Comparison of ENCODE assay signal across 27 cellular contexts in genomic region chr20:63265891-63266515, GRCh38. TPM values are rescaled to one million over a fixed set of nuclear protein-coding genes. Genes with fewer than 3 reads are reported as not detected.
DNase-seq lines count a peak whose midpoint lies in the region; ATAC-seq, FAIRE-seq and TF ChIP-seq lines count a peak whose summit lies in the region.
"Had no signal": no experiment of that assay in that cellular context is flagged by ENCODE, and none has a peak within 500 bp of the region (broad histone marks: within the 10 kb centered on the region; RNA-seq: fewer than 3 reads in every experiment).

No MANE protein-coding gene starts in this region.

- H3K36me3 ChIP-seq in SK-N-SH (replicated peaks in 1 of 2; ENCODE audit: control insufficient read depth in 1 of 2, insufficient read depth in 2 of 2, low read length in 1 of 2) (no peaks in the 10 kb centered on the region), astrocyte (ENCODE audit: insufficient read depth, low read length) (no peaks in the 10 kb centered on the region)
- H3K36me3 ChIP-seq: BLaER1 treated with 17β-estradiol and CSF1 and Interleukin-3, amounts not matched to agents 10 nM and 100 nM; heart right ventricle; left ventricle myocardium inferior; prostate gland; thoracic aorta had no signal

- peak overlapping the region; percentile 18 for H3K27ac Mint-ChIP-seq in astrocyte (ENCODE audit: unreplicated experiment)
- H3K27ac Mint-ChIP-seq: activated CD4-positive, alpha-beta memory T cell treated with anti-CD3 and anti-CD28 coated beads for 36 hours; dendritic cell treated with granulocyte-macrophage colony-stimulating factor and Interleukin-4, amounts not matched to agents 40 ng/mL and 50 ng/mL, for 4 days; stimulated activated memory B cell treated with anti-CD40 and anti-IgM and Interleukin-4, amounts not matched to agents 10 μg/mL and 1 μg/mL and 100 μg/mL, for 72 hours had no signal

- no peaks in the 10 kb centered on the region for H3F3A ChIP-seq in SK-N-SH (replicated peaks; ENCODE audit: insufficient read depth)

- H3K9me3 Mint-ChIP-seq in astrocyte (ENCODE audit: unreplicated experiment) = no peaks in the 10 kb centered on the region
- H3K9me3 Mint-ChIP-seq: activated CD4-positive, alpha-beta memory T cell treated with anti-CD3 and anti-CD28 coated beads for 36 hours; dendritic cell treated with granulocyte-macrophage colony-stimulating factor and Interleukin-4, amounts not matched to agents 40 ng/mL and 50 ng/mL, for 4 days; stimulated activated memory B cell treated with anti-CD40 and anti-IgM and Interleukin-4, amounts not matched to agents 10 μg/mL and 1 μg/mL and 100 μg/mL, for 72 hours had no signal

- no peaks in the 10 kb centered on the region for H4K20me1 ChIP-seq in SK-N-SH (ENCODE audit: insufficient read depth)
- no peaks in the 10 kb centered on the region for H4K20me1 ChIP-seq in astrocyte (ENCODE audit: insufficient read depth, low read length)

- no peaks in the 10 kb centered on the region; the same call in 1 of the 2 replicates for H3K79me2 ChIP-seq in SK-N-SH (ENCODE audit: insufficient read depth)
- no peaks in the 10 kb centered on the region for H3K79me2 ChIP-seq in astrocyte (ENCODE audit: insufficient read depth, low read length)

- H3K4me3 Mint-ChIP-seq in astrocyte (ENCODE audit: unreplicated experiment) = no peak overlapping the region
- H3K4me3 Mint-ChIP-seq: activated CD4-positive, alpha-beta memory T cell treated with anti-CD3 and anti-CD28 coated beads for 36 hours; dendritic cell treated with granulocyte-macrophage colony-stimulating factor and Interleukin-4, amounts not matched to agents 40 ng/mL and 50 ng/mL, for 4 days; stimulated activated memory B cell treated with anti-CD40 and anti-IgM and Interleukin-4, amounts not matched to agents 10 μg/mL and 1 μg/mL and 100 μg/mL, for 72 hours had no signal

- no peak for TF ChIP-seq RAD21 in SK-N-SH (IDR thresholded peaks at IDR 0.05; ENCODE audit: low read length)

- TF ChIP-seq CTCF in SK-N-SH (IDR thresholded peaks at IDR 0.05) (no peak), astrocyte (IDR thresholded peaks at IDR 0.05; ENCODE audit: insufficient read depth, low read depth, low read length) (no peak)

- H3K4me2 ChIP-seq in SK-N-SH (no peak overlapping the region), astrocyte (ENCODE audit: low read length) (no peak overlapping the region)
- H3K4me2 ChIP-seq: BLaER1 treated with 17β-estradiol and CSF1 and Interleukin-3, amounts not matched to agents 10 nM and 100 nM had no signal

- no peak overlapping the region for H3K9ac ChIP-seq in SK-N-SH
- no peak overlapping the region for H3K9ac ChIP-seq in astrocyte (ENCODE audit: low read length)
- H3K9ac ChIP-seq: BLaER1 treated with 17β-estradiol and CSF1 and Interleukin-3, amounts not matched to agents 10 nM and 100 nM had no signal

- H3K4me1 ChIP-seq in SK-N-SH (ENCODE audit: control insufficient read depth in 1 of 2, insufficient read depth in 2 of 2, low read depth in 1 of 2, low read length in 1 of 2) = no peaks in the 10 kb centered on the region
- peaks cover 11% of the 10 kb centered on the region for H3K4me1 ChIP-seq in astrocyte (ENCODE audit: insufficient read depth, low read length)
- H3K4me1 ChIP-seq: heart right ventricle, left ventricle myocardium inferior, prostate gland had no signal

- H3K4me1 Mint-ChIP-seq in astrocyte (ENCODE audit: low read depth, unreplicated experiment) = peaks cover 33% of the 10 kb centered on the region
- H3K4me1 Mint-ChIP-seq: stimulated activated memory B cell treated with anti-CD40 and anti-IgM and Interleukin-4, amounts not matched to agents 10 μg/mL and 1 μg/mL and 100 μg/mL, for 72 hours had no signal

- POLR2A ChIA-PET in SK-N-SH (lab: Yijun Ruan, JAX) = no interaction called here

- H2AFZ ChIP-seq in SK-N-SH (ENCODE audit: low read depth) (no peak overlapping the region), astrocyte (ENCODE audit: low read depth, low read length) (no peak overlapping the region)

- peak; percentile 16; the same call in 1 of the 3 replicates for ATAC-seq in SK-N-SH treated with all-trans-retinoic acid at 6 μM for 48 hours
- ATAC-seq in GM21737 (IDR thresholded peaks at IDR 0.05; ENCODE audit: unreplicated experiment) = no peak
- ATAC-seq: HCT116; heart right ventricle; stimulated activated memory B cell treated with anti-CD40 and anti-IgM and Interleukin-4, amounts not matched to agents 10 μg/mL and 1 μg/mL and 100 μg/mL, for 72 hours had no signal

- WGBS in SK-N-SH (ENCODE audit: low lambda C conversion rate) = 53% methylated on average over 10 of the region's 12 CpGs

- no peaks in the 10 kb centered on the region for H3K27me3 Mint-ChIP-seq in astrocyte (ENCODE audit: low read depth, unreplicated experiment)

- H3K27me3 ChIP-seq in SK-N-SH (ENCODE audit: insufficient read depth) (peaks cover 8% of the 10 kb centered on the region), astrocyte (ENCODE audit: insufficient read depth, low read length) (no peaks in the 10 kb centered on the region)

- DNase-seq in SK-N-SH (no peak), astrocyte (ENCODE audit: low read depth) (peak; percentile 52), iris pigment epithelial cell (ENCODE audit: low read depth) (peak; percentile 18), amniotic stem cell (lab: John Stamatoyannopoulos, UW) (no peak), posterior cingulate gyrus (no peak)
- no peak for DNase-seq in activated CD4-positive, alpha-beta T cell treated with anti-CD3 and anti-CD28 coated beads for 1 hour
- DNase-seq: activated CD4-positive, alpha-beta memory T cell treated with anti-CD3 and anti-CD28 coated beads for 36 hours; activated gamma-delta T cell treated with Interleukin-2 at 50 U/mL for 16 hours; Calu3; heart right ventricle; KG1; left ventricle myocardium inferior; NCI-H1436 treated with DMSO at 0.1 percent for 48 hours; NCI-H2171; NCI-H526; small intestine had no signal

- CTCF ChIA-PET in SK-N-SH (lab: Yijun Ruan, JAX) = interaction anchor here (0.7 to 1.6 kb wide), 6 partner anchors 10 to 43 kb away, joined by 3 to 5 read pairs (median 3); no protein-coding TSS in a partner anchor

- no peak overlapping the region for H3K27ac ChIP-seq in SK-N-SH (ENCODE audit: low read depth in 2 of 2, low read length in 1 of 2)
- H3K27ac ChIP-seq in astrocyte (ENCODE audit: low read depth, low read length) = no peak overlapping the region
- H3K27ac ChIP-seq: 22Rv1; BLaER1 treated with 17β-estradiol and CSF1 and Interleukin-3, amounts not matched to agents 10 nM and 100 nM; heart right ventricle; left ventricle myocardium inferior; prostate gland; thoracic aorta had no signal

- no peak for FAIRE-seq in astrocyte (lab: Jason Lieb, UNC)
- FAIRE-seq: endometrium, small intestine had no signal

- peaks cover 3% of the 10 kb centered on the region for H3K36me3 Mint-ChIP-seq in astrocyte (ENCODE audit: low read depth, unreplicated experiment)
- H3K36me3 Mint-ChIP-seq: activated CD4-positive, alpha-beta memory T cell treated with anti-CD3 and anti-CD28 coated beads for 36 hours; stimulated activated memory B cell treated with anti-CD40 and anti-IgM and Interleukin-4, amounts not matched to agents 10 μg/mL and 1 μg/mL and 100 μg/mL, for 72 hours had no signal

- H3K9me2 ChIP-seq in SK-N-SH = no peaks in the 10 kb centered on the region

- no peak for TF ChIP-seq EP300 in SK-N-SH (IDR thresholded peaks at IDR 0.05; ENCODE audit: borderline replicate concordance in 1 of 2, low read depth in 1 of 2, low read length in 1 of 2)

- intact Hi-C loops in posterior cingulate gyrus (cut with DNase I) = no loop called here

- H3K9me3 ChIP-seq in SK-N-SH = no peaks in the 10 kb centered on the region
- no peaks in the 10 kb centered on the region for H3K9me3 ChIP-seq in astrocyte (ENCODE audit: insufficient read depth, low read depth, low read length)
- H3K9me3 ChIP-seq: BLaER1 treated with 17β-estradiol and CSF1 and Interleukin-3, amounts not matched to agents 10 nM and 100 nM; heart right ventricle; left ventricle myocardium inferior; prostate gland; thoracic aorta had no signal

- H3K4me3 ChIP-seq in SK-N-SH (ENCODE audit: low read depth in 2 of 2, low read length in 1 of 2) = no peak overlapping the region
- H3K4me3 ChIP-seq in astrocyte (ENCODE audit: insufficient read depth, low read depth, low read length) = no peak overlapping the region
- H3K4me3 ChIP-seq: BLaER1 treated with 17β-estradiol and CSF1 and Interleukin-3, amounts not matched to agents 10 nM and 100 nM; heart right ventricle; left ventricle myocardium inferior; prostate gland; thoracic aorta had no signal

TF ChIP-seq in SK-N-SH, 30 proteins besides CTCF, POLR2A, EP300 and RAD21 (continues in another document):
- no peak for TF ChIP-seq GABPA (IDR thresholded peaks at IDR 0.05; ENCODE audit: low read depth)
- TF ChIP-seq EZH2phosphoT487 (IDR thresholded peaks at IDR 0.05; ENCODE audit: borderline replicate concordance, low read depth) = no peak
- no peak for TF ChIP-seq TEAD4 (IDR thresholded peaks at IDR 0.05; ENCODE audit: borderline replicate concordance, insufficient read depth)
- no peak for TF ChIP-seq SIN3A (IDR thresholded peaks at IDR 0.05; ENCODE audit: borderline replicate concordance, low read depth, low read length)

RNA-seq across cellular contexts. Expression of gene ARFGAP1, which starts 6.6 kb away (rescaled TPM):
- 72.7 and 77.0 TPM in 2 replicates for polyA plus RNA-seq in SK-N-SH (2012; rRNA removed)
- polyA plus RNA-seq in SK-N-SH (2012; cell fraction: cytosol; rRNA removed) = 15.2 and 23.1 TPM in 2 replicates
- 483 and 544 TPM in 2 replicates for polyA plus RNA-seq in SK-N-SH (2012; cell fraction: nucleus; rRNA removed)
- total RNA-seq in astrocyte = 220 and 225 TPM in 2 replicates

RNA-seq across cellular contexts. Expression of gene NKAIN4, which starts 11.7 kb away (rescaled TPM):
- not detected in 2 replicates for polyA plus RNA-seq in SK-N-SH (2012; rRNA removed)
- polyA plus RNA-seq in SK-N-SH (2012; cell fraction: cytosol; rRNA removed) = not detected in 2 replicates
- polyA plus RNA-seq in SK-N-SH (2012; cell fraction: nucleus; rRNA removed) = 0.13 TPM in 1 of 2 replicates, not detected in the other
- total RNA-seq in astrocyte = 146 and 162 TPM in 2 replicates
- total RNA-seq: activated CD4-positive, alpha-beta memory T cell treated with anti-CD3 and anti-CD28 coated beads for 36 hours; Calu3; heart right ventricle; left ventricle myocardium inferior; thoracic aorta had no signal

RNA-seq across cellular contexts. Expression of gene COL20A1, which starts 27.0 kb away (rescaled TPM):
- not detected in 2 replicates for polyA plus RNA-seq in SK-N-SH (2012; rRNA removed)
- polyA plus RNA-seq in SK-N-SH (2012; cell fraction: cytosol; rRNA removed) = not detected in 2 replicates
- polyA plus RNA-seq in SK-N-SH (2012; cell fraction: nucleus; rRNA removed) = 0.01 and 0.05 TPM in 2 replicates
- total RNA-seq in astrocyte = 3.1 and 5.0 TPM in 2 replicates
- total RNA-seq: activated CD4-positive, alpha-beta memory T cell treated with anti-CD3 and anti-CD28 coated beads for 36 hours; Calu3; left ventricle myocardium inferior; thoracic aorta had no signal
- polyA plus RNA-seq: adipose tissue, heart right ventricle had no signal

RNA-seq across cellular contexts. Expression of gene BIRC7, which starts 30.3 kb away (rescaled TPM):
- polyA plus RNA-seq in SK-N-SH (2012; rRNA removed) = not detected in 2 replicates
- polyA plus RNA-seq in SK-N-SH (2012; cell fraction: cytosol; rRNA removed) = not detected in 2 replicates
- polyA plus RNA-seq in SK-N-SH (2012; cell fraction: nucleus; rRNA removed) = not detected in 2 replicates
- 2.9 and 3.3 TPM in 2 replicates for total RNA-seq in astrocyte
- total RNA-seq: activated CD4-positive, alpha-beta memory T cell treated with anti-CD3 and anti-CD28 coated beads for 36 hours; prostate gland; thoracic aorta had no signal
- polyA plus RNA-seq: adipose tissue, heart right ventricle had no signal

RNA-seq across cellular contexts. Expression of gene YTHDF1, which starts 50.1 kb away (rescaled TPM):
- polyA plus RNA-seq in SK-N-SH (2012; rRNA removed) = 15.5 and 17.0 TPM in 2 replicates
- polyA plus RNA-seq in SK-N-SH (2012; cell fraction: cytosol; rRNA removed) = 15.9 and 17.6 TPM in 2 replicates
- polyA plus RNA-seq in SK-N-SH (2012; cell fraction: nucleus; rRNA removed) = 25.6 and 28.5 TPM in 2 replicates
- 98.9 and 107 TPM in 2 replicates for total RNA-seq in astrocyte

Comparison
In these comparisons a context has a peak if more than half of its experiments do, and no peak if none do; other contexts are left out.
1. DNase-seq: peak in astrocyte (single experiment) and iris pigment epithelial cell (single experiment); none in SK-N-SH (single experiment), amniotic stem cell (single experiment), activated CD4-positive, alpha-beta T cell treated with anti-CD3 and anti-CD28 coated beads for 1 hour (single experiment) and posterior cingulate gyrus (0 of 10).